ENCODE assay signal across 36 cellular contexts in genomic region chr10:96598841-96599240, GRCh38.
"Had no signal": no experiment of that assay in that cellular context is flagged by ENCODE, and none has a peak within 500 bp of the region (broad histone marks: within the 10 kb centered on the region; RNA-seq: fewer than 3 reads in every experiment).

No MANE protein-coding gene starts in this region.

- H3K27ac ChIP-seq: adrenal gland, body of pancreas, esophagus muscularis mucosa, foreskin keratinocyte, gastrocnemius medialis, WERI-Rb-1 had no signal

- DNase-seq: activated B cell treated with CpG ODN at 0.5 μM for 24 hours; activated CD4-positive, alpha-beta T cell treated with anti-CD3 and anti-CD28 coated beads for 48 hours; activated CD4-positive, alpha-beta T cell treated with anti-CD3 and anti-CD28 coated beads, Interleukin-2, amount 50 U/mL, for 1 hour; activated CD4-positive, alpha-beta T cell treated with anti-CD3 and anti-CD28 coated beads, Interleukin-2, amount 50 U/mL, for 48 hours; activated CD8-positive, alpha-beta memory T cell treated with anti-CD3 and anti-CD28 coated beads, Interleukin-2, amount 10 ng/mL, durations not matched to agents 7 days and 5 days; activated CD8-positive, alpha-beta memory T cell treated with anti-CD3 and anti-CD28 coated beads, Interleukin-2, amount 50 U/mL, for 4 hours; activated CD8-positive, alpha-beta T cell treated with anti-CD3 and anti-CD28 coated beads, Interleukin-2, amount 10 ng/mL, durations not matched to agents 7 days and 5 days; activated effector memory CD4-positive, alpha-beta T cell treated with anti-CD3 and anti-CD28 coated beads, Interleukin-2, amount 50 U/mL, for 16 hours; activated naive CD4-positive, alpha-beta T cell treated with anti-CD3 and anti-CD28 coated beads for 36 hours; activated naive CD8-positive, alpha-beta T cell treated with anti-CD3 and anti-CD28 coated beads for 36 hours; activated naive CD8-positive, alpha-beta T cell treated with anti-CD3 and anti-CD28 coated beads, Interleukin-2, amount 50 U/mL, for 24 hours; activated T-cell treated with anti-CD3 and anti-CD28 coated beads, Interleukin-2, amount 50 U/mL, for 1 hour; activated T-cell treated with anti-CD3 and anti-CD28 coated beads, Interleukin-2, amount 50 U/mL, for 48 hours; adrenal gland; amygdala; aorta; body of pancreas; caudate nucleus; cortex of kidney; dermis blood vessel endothelial cell; effector CD4-positive, alpha-beta T cell; effector memory CD8-positive, alpha-beta T cell; erythroblast; foreskin keratinocyte; gastrocnemius medialis; T-helper 1 cell; T-helper 17 cell; T1000; WERI-Rb-1 had no signal

- H3K4me1 Mint-ChIP-seq: activated B cell treated with CpG ODN at 0.5 μM for 24 hours; activated CD8-positive, alpha-beta memory T cell treated with anti-CD3 and anti-CD28 coated beads, Interleukin-2, amount 10 ng/mL, durations not matched to agents 7 days and 5 days; activated naive CD4-positive, alpha-beta T cell treated with anti-CD3 and anti-CD28 coated beads, Interleukin-2, amount 50 U/mL, for 24 hours; activated naive CD8-positive, alpha-beta T cell treated with anti-CD3 and anti-CD28 coated beads for 36 hours; activated naive CD8-positive, alpha-beta T cell treated with anti-CD3 and anti-CD28 coated beads, Interleukin-2, amount 50 U/mL, for 24 hours; T-helper 17 cell had no signal

- H3K36me3 ChIP-seq: adrenal gland, esophagus muscularis mucosa, gastrocnemius medialis, WERI-Rb-1 had no signal

- H3K27ac Mint-ChIP-seq: activated B cell treated with CpG ODN at 0.5 μM for 24 hours; activated CD8-positive, alpha-beta memory T cell treated with anti-CD3 and anti-CD28 coated beads, Interleukin-2, amount 10 ng/mL, durations not matched to agents 7 days and 5 days; activated CD8-positive, alpha-beta T cell treated with anti-CD3 and anti-CD28 coated beads, Interleukin-2, amount 10 ng/mL, durations not matched to agents 7 days and 5 days; activated naive CD4-positive, alpha-beta T cell treated with anti-CD3 and anti-CD28 coated beads for 36 hours; activated naive CD4-positive, alpha-beta T cell treated with anti-CD3 and anti-CD28 coated beads, Interleukin-2, amount 50 U/mL, for 24 hours; activated naive CD8-positive, alpha-beta T cell treated with anti-CD3 and anti-CD28 coated beads for 36 hours; activated naive CD8-positive, alpha-beta T cell treated with anti-CD3 and anti-CD28 coated beads, Interleukin-2, amount 50 U/mL, for 24 hours; activated T-helper 1 cell treated with anti-CD3 and anti-CD28 coated beads, Interleukin-12 subunit alpha, Interleukin-12 subunit beta, Interleukin-2, Interleukin-4 antibody, amounts not matched to agents 30 ng/mL and 10 ng/mL and 1 ng/mL, durations not matched to agents 14 hours and 24 hours and 36 hours; activated T-helper 2 cell treated with anti-CD3 and anti-CD28 coated beads, Interferon-gamma antibody, Interleukin-2, Interleukin-4, amounts not matched to agents 10 μg/mL and 5 μg/mL and 100 μg/mL, durations not matched to agents 14 hours and 24 hours and 36 hours; effector memory CD8-positive, alpha-beta T cell; T-helper 17 cell; T-helper 2 cell treated with Interferon-gamma antibody and Interleukin-4, amounts not matched to agents 5 μg/mL and 100 μg/mL, for 36 hours had no signal

- H3K9me3 ChIP-seq: adrenal gland, body of pancreas, esophagus muscularis mucosa, gastrocnemius medialis had no signal

- H3K4me3 Mint-ChIP-seq: activated B cell treated with CpG ODN at 0.5 μM for 24 hours; activated CD8-positive, alpha-beta memory T cell treated with anti-CD3 and anti-CD28 coated beads, Interleukin-2, amount 10 ng/mL, durations not matched to agents 7 days and 5 days; activated CD8-positive, alpha-beta T cell treated with anti-CD3 and anti-CD28 coated beads, Interleukin-2, amount 10 ng/mL, durations not matched to agents 7 days and 5 days; activated naive CD4-positive, alpha-beta T cell treated with anti-CD3 and anti-CD28 coated beads for 36 hours; activated naive CD4-positive, alpha-beta T cell treated with anti-CD3 and anti-CD28 coated beads, Interleukin-2, amount 50 U/mL, for 24 hours; activated naive CD8-positive, alpha-beta T cell treated with anti-CD3 and anti-CD28 coated beads for 36 hours; activated naive CD8-positive, alpha-beta T cell treated with anti-CD3 and anti-CD28 coated beads, Interleukin-2, amount 50 U/mL, for 24 hours; activated T-helper 1 cell treated with anti-CD3 and anti-CD28 coated beads, Interleukin-12 subunit alpha, Interleukin-12 subunit beta, Interleukin-2, Interleukin-4 antibody, amounts not matched to agents 30 ng/mL and 10 ng/mL and 1 ng/mL, durations not matched to agents 14 hours and 24 hours and 36 hours; effector memory CD8-positive, alpha-beta T cell; T-helper 17 cell; T-helper 2 cell treated with Interferon-gamma antibody and Interleukin-4, amounts not matched to agents 5 μg/mL and 100 μg/mL, for 36 hours had no signal

- H3K27me3 ChIP-seq: adrenal gland, body of pancreas, esophagus muscularis mucosa had no signal

- H3K36me3 Mint-ChIP-seq: activated naive CD4-positive, alpha-beta T cell treated with anti-CD3 and anti-CD28 coated beads, Interleukin-2, amount 50 U/mL, for 24 hours had no signal

- H3K27me3 Mint-ChIP-seq: activated B cell treated with CpG ODN at 0.5 μM for 24 hours; activated CD8-positive, alpha-beta memory T cell treated with anti-CD3 and anti-CD28 coated beads, Interleukin-2, amount 10 ng/mL, durations not matched to agents 7 days and 5 days; activated naive CD4-positive, alpha-beta T cell treated with anti-CD3 and anti-CD28 coated beads, Interleukin-2, amount 50 U/mL, for 24 hours; activated naive CD8-positive, alpha-beta T cell treated with anti-CD3 and anti-CD28 coated beads, Interleukin-2, amount 50 U/mL, for 24 hours; effector memory CD8-positive, alpha-beta T cell; T-helper 17 cell had no signal

- H3K9me3 Mint-ChIP-seq: activated B cell treated with CpG ODN at 0.5 μM for 24 hours; activated naive CD4-positive, alpha-beta T cell treated with anti-CD3 and anti-CD28 coated beads for 36 hours; activated naive CD4-positive, alpha-beta T cell treated with anti-CD3 and anti-CD28 coated beads, Interleukin-2, amount 50 U/mL, for 24 hours; activated naive CD8-positive, alpha-beta T cell treated with anti-CD3 and anti-CD28 coated beads for 36 hours; activated naive CD8-positive, alpha-beta T cell treated with anti-CD3 and anti-CD28 coated beads, Interleukin-2, amount 50 U/mL, for 24 hours; activated T-helper 2 cell treated with anti-CD3 and anti-CD28 coated beads, Interferon-gamma antibody, Interleukin-2, Interleukin-4, amounts not matched to agents 10 μg/mL and 5 μg/mL and 100 μg/mL, durations not matched to agents 14 hours and 24 hours and 36 hours; effector memory CD8-positive, alpha-beta T cell; T-helper 2 cell treated with Interferon-gamma antibody and Interleukin-4, amounts not matched to agents 5 μg/mL and 100 μg/mL, for 36 hours had no signal

- ATAC-seq: activated CD4-positive, CD25-positive, alpha-beta regulatory T cell treated with anti-CD3 and anti-CD28 coated beads, Interleukin-2, amount 50 U/mL, for 24 hours; activated CD8-positive, alpha-beta memory T cell treated with anti-CD3 and anti-CD28 coated beads, Interleukin-2, amount 10 ng/mL, durations not matched to agents 7 days and 5 days; activated CD8-positive, alpha-beta T cell treated with anti-CD3 and anti-CD28 coated beads, Interleukin-2, amount 10 ng/mL, durations not matched to agents 7 days and 5 days; activated naive CD8-positive, alpha-beta T cell treated with anti-CD3 and anti-CD28 coated beads, Interleukin-2, amount 50 U/mL, for 24 hours; body of pancreas; effector memory CD8-positive, alpha-beta T cell; foreskin keratinocyte; gastrocnemius medialis; T-helper 17 cell had no signal

- FAIRE-seq: colon had no signal

- H3K4me1 ChIP-seq: adrenal gland, esophagus muscularis mucosa, foreskin keratinocyte, gastrocnemius medialis had no signal

- H3K4me3 ChIP-seq: adrenal gland, body of pancreas, esophagus muscularis mucosa, gastrocnemius medialis had no signal
